Comparison of ENCODE assay signal across 15 cellular contexts in genomic region chr2:226426292-226426736, GRCh38.
DNase-seq lines count a peak whose midpoint lies in the region; TF ChIP-seq lines count a peak whose summit lies in the region.
"Had no signal": no experiment of that assay in that cellular context is flagged by ENCODE, and none has a peak within 500 bp of the region (broad histone marks: within the 10 kb centered on the region; RNA-seq: fewer than 3 reads in every experiment).

No MANE protein-coding gene starts in this region.

- H3K4me1 ChIP-seq in SJSA1 (replicated peaks), result peaks cover 72% of the 10 kb centered on the region
- H3K4me1 ChIP-seq: uterus had no signal

- CTCF ChIA-PET in AG04449 (lab: Yijun Ruan, JAX), result no interaction called here

- H3K27ac Mint-ChIP-seq in HFFc6, result peak overlapping the region; percentile 99
- H3K27ac Mint-ChIP-seq: activated CD8-positive, alpha-beta memory T cell treated with anti-CD3 and anti-CD28 coated beads, Interleukin-2, amount 10 ng/mL, durations not matched to agents 7 days and 5 days; activated naive CD8-positive, alpha-beta T cell; T-helper 2 cell treated with Interferon-gamma antibody and Interleukin-4, amounts not matched to agents 5 μg/mL and 100 μg/mL, for 36 hours had no signal

- H3K27ac ChIP-seq in SJSA1, result peak overlapping the region; percentile 87
- H3K27ac ChIP-seq: BLaER1, uterus had no signal

- no peaks in the 10 kb centered on the region for H3K27me3 ChIP-seq in SJSA1 (replicated peaks)
- H3K27me3 ChIP-seq: BLaER1, uterus had no signal

- H3K36me3 ChIP-seq in SJSA1, result no peaks in the 10 kb centered on the region
- H3K36me3 ChIP-seq: BLaER1, uterus had no signal

- H3K27me3 Mint-ChIP-seq in HFFc6 (ENCODE audit: insufficient read depth), result no peaks in the 10 kb centered on the region; the same call in 1 of the 2 replicates

- H3K9me3 ChIP-seq in SJSA1 (replicated peaks), result no peaks in the 10 kb centered on the region
- H3K9me3 ChIP-seq: BLaER1, uterus had no signal

- DNase-seq in AG04449 (ENCODE audit: low read depth, low spot score), result peak; percentile 98
- DNase-seq in HFFc6, result peak; percentile 88
- peak in 1 of 2 experiments; percentile 67 for DNase-seq in SJSA1 (ENCODE audit: low read depth in 1 of 2, low spot score in 2 of 2)
- peak; percentile 91 for DNase-seq in fibroblast of pulmonary artery (ENCODE audit: low read depth)
- no peak for DNase-seq in medulla oblongata (ENCODE audit: extremely low spot score)
- DNase-seq in stimulated activated CD4-positive, alpha-beta T cell treated with anti-CD3 and anti-CD28 coated beads, Interleukin-2, amount 100 ng/mL, for 24 hours, result no peak
- no peak for DNase-seq in OCI-M2 (lab: John Stamatoyannopoulos, UW; ENCODE audit: unreplicated experiment)
- no peak for DNase-seq in COR-L47 (lab: John Stamatoyannopoulos, UW)
- DNase-seq: activated CD8-positive, alpha-beta memory T cell treated with anti-CD3 and anti-CD28 coated beads, Interleukin-2, amount 10 ng/mL, durations not matched to agents 7 days and 5 days; NCI-H187 treated with DMSO at 0.1 percent for 48 hours; small intestine; uterus had no signal

- H3K4me3 ChIP-seq in AG04449 (ENCODE audit: low read depth, low read length), result no peak overlapping the region
- no peak overlapping the region for H3K4me3 ChIP-seq in SJSA1
- H3K4me3 ChIP-seq in fibroblast of pulmonary artery (replicated peaks; ENCODE audit: low read depth, low read length), result no peak overlapping the region
- H3K4me3 ChIP-seq: BLaER1, uterus had no signal

- POLR2A ChIA-PET in AG04449 (lab: Yijun Ruan, JAX), result interaction anchor here (2.0 kb wide), 1 partner anchor 20 kb away, joined by 8 read pairs; no protein-coding TSS in a partner anchor

- no peaks in the 10 kb centered on the region for H3K9me3 Mint-ChIP-seq in HFFc6
- H3K9me3 Mint-ChIP-seq: T-helper 2 cell treated with Interferon-gamma antibody and Interleukin-4, amounts not matched to agents 5 μg/mL and 100 μg/mL, for 36 hours had no signal

- H3K4me1 Mint-ChIP-seq in HFFc6 (ENCODE audit: low read depth), result peaks cover 83% of the 10 kb centered on the region

- peak overlapping the region; percentile 86; the same call in 1 of the 2 replicates for H3K4me3 Mint-ChIP-seq in HFFc6
- H3K4me3 Mint-ChIP-seq: activated CD8-positive, alpha-beta memory T cell treated with anti-CD3 and anti-CD28 coated beads, Interleukin-2, amount 10 ng/mL, durations not matched to agents 7 days and 5 days; activated naive CD8-positive, alpha-beta T cell; T-helper 2 cell treated with Interferon-gamma antibody and Interleukin-4, amounts not matched to agents 5 μg/mL and 100 μg/mL, for 36 hours had no signal

- no peaks in the 10 kb centered on the region; the same call in 1 of the 2 replicates for H3K36me3 Mint-ChIP-seq in HFFc6 (ENCODE audit: low read depth)
- H3K36me3 Mint-ChIP-seq: activated CD8-positive, alpha-beta memory T cell treated with anti-CD3 and anti-CD28 coated beads, Interleukin-2, amount 10 ng/mL, durations not matched to agents 7 days and 5 days; activated naive CD8-positive, alpha-beta T cell had no signal

- TF ChIP-seq CTCF in AG04449 (IDR thresholded peaks at IDR 0.05; ENCODE audit: insufficient read depth, low read length, missing control alignments), result no peak
- TF ChIP-seq CTCF in HFFc6 (IDR thresholded peaks at IDR 0.05), result no peak
- no peak for TF ChIP-seq CTCF in fibroblast of pulmonary artery (IDR thresholded peaks at IDR 0.05; ENCODE audit: low read length, missing control alignments)

Comparison
In these comparisons a context has a peak if more than half of its experiments do, and no peak if none do; other contexts are left out.
1. DNase-seq: peak in AG04449 (single experiment), HFFc6 (single experiment) and fibroblast of pulmonary artery (single experiment); none in medulla oblongata (single experiment), stimulated activated CD4-positive, alpha-beta T cell treated with anti-CD3 and anti-CD28 coated beads, Interleukin-2, amount 100 ng/mL, for 24 hours (0 of 2), OCI-M2 (single experiment) and COR-L47 (single experiment).